16 cellular contexts compared by ENCODE assay signal in genomic region chr19:18130523-18131242, GRCh38. TPM values are rescaled to one million over a fixed set of nuclear protein-coding genes. Genes with fewer than 3 reads are reported as not detected.
A peak's percentile ranks its signal among the peaks of the same experiment; 100 is the strongest.
DNase-seq lines count a peak whose midpoint lies in the region; ATAC-seq, FAIRE-seq and TF ChIP-seq lines count a peak whose summit lies in the region.
"Had no signal": no experiment of that assay in that cellular context is flagged by ENCODE, and none has a peak within 500 bp of the region (broad histone marks: within the 10 kb centered on the region; RNA-seq: fewer than 3 reads in every experiment).

No MANE protein-coding gene starts in this region.

- peak overlapping the region in 1 of 2 experiments; percentile 83; a peak in 2 of 4 replicates for H3K9ac ChIP-seq in K562 (ENCODE audit: insufficient read depth in 1 of 2, low read depth in 2 of 2, low read length in 2 of 2)
- H3K9ac ChIP-seq in neuronal stem cell (ENCODE audit: low read depth, low read length, poor library complexity): no peak overlapping the region
- H3K9ac ChIP-seq: BLaER1 had no signal

- no peak overlapping the region for H3K4ac ChIP-seq in neuronal stem cell (ENCODE audit: low read length)

- no peak overlapping the region for H3K27ac ChIP-seq in A549
- H3K27ac ChIP-seq in K562 (ENCODE audit: extremely low read depth, low read depth, low read length): no peak overlapping the region
- no peak overlapping the region for H3K27ac ChIP-seq in neuronal stem cell (replicated peaks; ENCODE audit: low read length)
- H3K27ac ChIP-seq in GM23338 (ENCODE audit: low read depth): no peak overlapping the region
- H3K27ac ChIP-seq: 22Rv1, BLaER1 had no signal

- in situ Hi-C loops in K562 (cut with MboI): no loop called here

- H3K27ac Mint-ChIP-seq in GM23338: no peak overlapping the region

- no peak for TF ChIP-seq EP300 in A549 (IDR thresholded peaks at IDR 0.05)
- TF ChIP-seq EP300 in K562 (IDR thresholded peaks at IDR 0.05; ENCODE audit: low read length): no peak

- H3K27me3 Mint-ChIP-seq in GM23338 (ENCODE audit: insufficient read depth, low read depth, poor library complexity): peaks cover 6% of the 10 kb centered on the region
- H3K27me3 Mint-ChIP-seq: CD4-positive, CD25-positive, alpha-beta regulatory T cell had no signal

- H4K20me1 ChIP-seq in K562 (replicated peaks; ENCODE audit: control insufficient read depth, insufficient read depth, low read length) (0 out of 2 replicates have a peak, but pooled peaks cover 4% of the 10 kb centered on the region), GM23338 (replicated peaks; ENCODE audit: insufficient read depth) (peaks cover 11% of the 10 kb centered on the region; the same call in 1 of the 2 replicates)

- peak; percentile 49 for DNase-seq in DMS53 (lab: John Stamatoyannopoulos, UW)
- DNase-seq in DMS53 treated with DMSO at 0.1 percent for 48 hours (lab: John Stamatoyannopoulos, UW; ENCODE audit: unreplicated experiment): no peak
- no peak for DNase-seq in A549 (ENCODE audit: low read depth in 1 of 2, low spot score in 1 of 2)
- DNase-seq in K562 (ENCODE audit: extremely low read depth in 1 of 4, low spot score in 3 of 4): no peak
- DNase-seq in neuronal stem cell (ENCODE audit: low spot score): no peak
- no peak for DNase-seq in GM23338 (ENCODE audit: low spot score)
- no peak for DNase-seq in HuH-7 (ENCODE audit: low spot score)
- DNase-seq: AML-193; CD4-positive, CD25-positive, alpha-beta regulatory T cell; DND-41; GDM1; H7 had no signal

- H3K9me3 Mint-ChIP-seq in GM23338: peaks cover 3% of the 10 kb centered on the region; the same call in 1 of the 3 replicates
- H3K9me3 Mint-ChIP-seq: CD4-positive, CD25-positive, alpha-beta regulatory T cell had no signal

- H2BK12ac ChIP-seq in neuronal stem cell (ENCODE audit: low read length): no peak overlapping the region

- POLR2A ChIA-PET in A549 (lab: Yijun Ruan, JAX) (no interaction called here), K562 (lab: Yijun Ruan, JAX) (no interaction called here)

- no peak overlapping the region for H3K4me2 ChIP-seq in A549
- H3K4me2 ChIP-seq in K562 (ENCODE audit: insufficient read depth, low read length): no peak overlapping the region
- no peak overlapping the region for H3K4me2 ChIP-seq in neuronal stem cell (ENCODE audit: insufficient read depth, low read length, poor library complexity, severe bottlenecking)
- H3K4me2 ChIP-seq in GM23338: no peak overlapping the region
- H3K4me2 ChIP-seq: BLaER1 had no signal

- H3K4me1 ChIP-seq in A549 (0 out of 3 replicates have a peak, but pooled peaks cover 1% of the 10 kb centered on the region), K562 (replicated peaks in 1 of 2; ENCODE audit: control insufficient read depth in 2 of 2, insufficient read depth in 2 of 2, low read length in 2 of 2) (peaks cover 0 to 7% of the 10 kb centered on the region in 2 experiments; a peak in 2 of 5 replicates), neuronal stem cell (ENCODE audit: control insufficient read depth in 2 of 2, insufficient read depth in 1 of 2, low read depth in 1 of 2, low read length in 2 of 2) (no peaks in the 10 kb centered on the region), GM23338 (ENCODE audit: insufficient read depth) (no peaks in the 10 kb centered on the region)
- H3K4me1 ChIP-seq: BLaER1 had no signal

- H2AK5ac ChIP-seq in neuronal stem cell (ENCODE audit: low read depth, low read length): no peak overlapping the region

- TF ChIP-seq CTCF in A549 (IDR thresholded peaks at IDR 0.05): no peak
- TF ChIP-seq CTCF in K562 (IDR thresholded peaks at IDR 0.05 in 2 of 3, conservative IDR thresholded peaks at IDR 0.05 in 1 of 3; ENCODE audit: insufficient read depth in 2 of 3, low read depth in 1 of 3, low read length in 3 of 3): no peak
- no peak for TF ChIP-seq CTCF in GM23338 (conservative IDR thresholded peaks at IDR 0.05; ENCODE audit: low read depth in 2 of 2)

- no peaks in the 10 kb centered on the region for H3K9me2 ChIP-seq in GM23338 (ENCODE audit: insufficient read depth)

- H3K79me2 ChIP-seq in K562 (ENCODE audit: control insufficient read depth, insufficient read depth, low read length) (no peaks in the 10 kb centered on the region), GM23338 (replicated peaks; ENCODE audit: insufficient read depth) (no peaks in the 10 kb centered on the region)

- no peaks in the 10 kb centered on the region for H3K79me1 ChIP-seq in neuronal stem cell (ENCODE audit: low read depth, low read length)

- H3K4me3 Mint-ChIP-seq in GM23338: no peak overlapping the region
- H3K4me3 Mint-ChIP-seq: CD4-positive, CD25-positive, alpha-beta regulatory T cell had no signal

- no peaks in the 10 kb centered on the region for H3F3A ChIP-seq in GM23338 (replicated peaks; ENCODE audit: low read depth)

- no peak overlapping the region for H3K18ac ChIP-seq in neuronal stem cell (ENCODE audit: low read length)

- H3K4me1 Mint-ChIP-seq in GM23338: no peaks in the 10 kb centered on the region
- H3K4me1 Mint-ChIP-seq: CD4-positive, CD25-positive, alpha-beta regulatory T cell had no signal

- no peak overlapping the region for H4K91ac ChIP-seq in neuronal stem cell (ENCODE audit: low read depth, low read length, poor library complexity)

- H2AFZ ChIP-seq in K562 (ENCODE audit: low read depth, low read length) (no peak overlapping the region), neuronal stem cell (ENCODE audit: low read length) (no peak overlapping the region), GM23338 (no peak overlapping the region)

- H3K23ac ChIP-seq in neuronal stem cell (ENCODE audit: low read depth, low read length, poor library complexity): peak overlapping the region; percentile 80

- no peak for TF ChIP-seq RAD21 in A549 (conservative IDR thresholded peaks at IDR 0.05 in 1 of 2, IDR thresholded peaks at IDR 0.05 in 1 of 2)
- TF ChIP-seq RAD21 in K562 (CRISPR knock-in tag; conservative IDR thresholded peaks at IDR 0.05 in 1 of 2, IDR thresholded peaks at IDR 0.05 in 1 of 2): no peak

- BruUV-seq in K562 (replicated peaks; lab: Mats Ljungman, UMichigan): no TSS peak

- H2BK120ac ChIP-seq in neuronal stem cell (ENCODE audit: low read depth, low read length): no peak overlapping the region

- ATAC-seq in A549 (no peak), K562 (no peak), GM23338 (no peak), GM18858 (IDR thresholded peaks at IDR 0.05; ENCODE audit: unreplicated experiment) (no peak)

- no peak for TF ChIP-seq POLR2A in A549 (IDR thresholded peaks at IDR 0.05; ENCODE audit: low read length)
- TF ChIP-seq POLR2A in K562 (conservative IDR thresholded peaks at IDR 0.05): no peak

- H3K9me3 ChIP-seq in A549: no peaks in the 10 kb centered on the region
- no peaks in the 10 kb centered on the region for H3K9me3 ChIP-seq in K562 (replicated peaks; ENCODE audit: control insufficient read depth, insufficient read depth, low read depth, low read length)
- H3K9me3 ChIP-seq in neuronal stem cell (replicated peaks in 1 of 2; ENCODE audit: control insufficient read depth in 2 of 2, insufficient read depth in 1 of 2, low read depth in 1 of 2, low read length in 2 of 2): peaks cover 0 to 2% of the 10 kb centered on the region in 2 donors
- H3K9me3 ChIP-seq: BLaER1 had no signal

- no peak overlapping the region for H3K4me3 ChIP-seq in A549
- no peak overlapping the region for H3K4me3 ChIP-seq in K562
- H3K4me3 ChIP-seq in neuronal stem cell (ENCODE audit: low read length in 2 of 2): peak overlapping the region in 1 of 2 donors; percentile 14
- no peak overlapping the region for H3K4me3 ChIP-seq in GM23338
- H3K4me3 ChIP-seq: BLaER1 had no signal

- no peak for FAIRE-seq in A549 (lab: Jason Lieb, UNC)
- no peak for FAIRE-seq in K562 (lab: Jason Lieb, UNC)
- FAIRE-seq: GM12892 had no signal

- no peak overlapping the region for H4K8ac ChIP-seq in neuronal stem cell (ENCODE audit: low read depth, low read length)

- no peaks in the 10 kb centered on the region for H3K9me1 ChIP-seq in K562 (ENCODE audit: control insufficient read depth, insufficient read depth, low read length)

- 90% methylated on average over 20 of the region's 21 CpGs for WGBS in A549 (ENCODE audit: missing lambda C conversion rate)
- WGBS in K562 (ENCODE audit: insufficient coverage, low coverage, missing lambda C conversion rate): 92% methylated on average over 21 of the region's 21 CpGs
- WGBS in neuronal stem cell (ENCODE audit: extremely low coverage in 2 of 2, insufficient read length in 2 of 2, insufficient replicate concordance in 1 of 2), 2 donors: no CpG with 5 or more reads among the region's 21 CpGs

- H3K36me3 ChIP-seq in K562 (ENCODE audit: control insufficient read depth, insufficient read depth, low read length): peaks cover 43% of the 10 kb centered on the region; the same call in 2 of the 3 replicates
- peaks cover 34 to 77% of the 10 kb centered on the region in 2 donors for H3K36me3 ChIP-seq in neuronal stem cell (replicated peaks in 1 of 2; ENCODE audit: control insufficient read depth in 2 of 2, insufficient read depth in 2 of 2, low read length in 2 of 2)
- H3K36me3 ChIP-seq in GM23338 (ENCODE audit: insufficient read depth): no peaks in the 10 kb centered on the region; the same call in 1 of the 2 replicates

- H3K27me3 ChIP-seq in K562 (ENCODE audit: control insufficient read depth in 2 of 2, insufficient read depth in 2 of 2, low read length in 2 of 2) (no peaks in the 10 kb centered on the region), neuronal stem cell (ENCODE audit: control insufficient read depth in 3 of 3, insufficient read depth in 3 of 3, low read depth in 1 of 3, low read length in 3 of 3) (no peaks in the 10 kb centered on the region), GM23338 (ENCODE audit: insufficient read depth) (no peaks in the 10 kb centered on the region)
- H3K27me3 ChIP-seq: BLaER1 had no signal

- intact Hi-C loops in K562 (cut with micrococcal nuclease): no loop called here

- peaks cover 25% of the 10 kb centered on the region for H3K36me3 Mint-ChIP-seq in GM23338 (ENCODE audit: low read depth)

- H2BK15ac ChIP-seq in neuronal stem cell (ENCODE audit: low read length): no peak overlapping the region

- CTCF ChIA-PET in A549 (lab: Yijun Ruan, JAX) (interaction anchor here (1.3 to 1.8 kb wide), 2 partner anchors 8 to 21 kb away, joined by 3 to 6 read pairs; partner anchors contain the start of gene PIK3R2), K562 (lab: Yijun Ruan, JAX; ENCODE audit: low intra/inter-chr PET ratio) (no interaction called here)

- H2BK5ac ChIP-seq in neuronal stem cell (ENCODE audit: low read length): no peak overlapping the region

- H3K14ac ChIP-seq in neuronal stem cell (ENCODE audit: low read length): no peak overlapping the region

RNA-seq across cellular contexts. Expression of gene PIK3R2, which starts 22.3 kb away (rescaled TPM):
- polyA plus RNA-seq in A549 (2011; rRNA removed): 5.3 and 6.7 TPM in 2 replicates
- 8.3 and 12.6 TPM in 2 replicates for polyA plus RNA-seq in A549 (2012; cell fraction: cytosol; rRNA removed)
- 13.9 and 20.4 TPM in 2 replicates for polyA plus RNA-seq in A549 (2012; cell fraction: nucleus; rRNA removed)
- 8.3 to 12.4 TPM (median 9.3 TPM) in 3 replicates for polyA plus RNA-seq in A549 (2017; fragmentation: RNase III; extraction: RNeasy Plus Mini Kit Qiagen cat#74134 plus additional on column Dnase treatment)
- 4.8 and 7.7 TPM in 2 replicates for polyA minus RNA-seq in A549 (2011; rRNA and poly(A)+ RNA removed)
- 17.4 and 45.8 TPM in 2 replicates for total RNA-seq in K562 (2011; cell fraction: chromatin; rRNA removed; ENCODE audit: low replicate concordance)
- 15.9 and 22.2 TPM in 2 replicates for total RNA-seq in K562 (2011; cell fraction: nucleolus; rRNA removed)
- total RNA-seq in K562 (2011; cell fraction: nucleoplasm; rRNA removed): 10.8 and 13.3 TPM in 2 replicates
- 10.8 and 15.3 TPM in 2 replicates for total RNA-seq in K562 (2014; rRNA removed)
- 3.3 and 4.7 TPM in 2 replicates for total RNA-seq in K562 (2014; rRNA removed; fragmentation: Illumina TruSeq; extraction: Trizol)
- total RNA-seq in K562 (2015; rRNA removed; fragmentation: Illumina TruSeq; extraction: Trizol): 6.6 and 6.8 TPM in 2 replicates
- 37.9 and 41.2 TPM in 2 replicates for total RNA-seq in K562 (2021)
- polyA plus RNA-seq in K562 (2011; rRNA removed): 5.3 and 7.8 TPM in 2 replicates
- polyA plus RNA-seq in K562 (2011; cell fraction: cytosol; rRNA removed): 5.8 and 9.6 TPM in 2 replicates
- 15.7 and 21.7 TPM in 2 replicates for polyA plus RNA-seq in K562 (2011; cell fraction: nucleus; rRNA removed)
- polyA plus RNA-seq in K562 (2012): 16.2 and 18.1 TPM in 2 replicates
- 1.5 and 1.6 TPM in 2 replicates for polyA plus RNA-seq in K562 (2014; fragmentation: Illumina TruSeq; extraction: Trizol)
- polyA plus RNA-seq in K562 (2014; fragmentation: Nextera tagmentation; extraction: Ambion mirVana): under 1 TPM; 0.39 to 0.65 TPM
- 6.1 and 14.0 TPM in 2 replicates for polyA plus RNA-seq in K562 (2014; rRNA removed)
- polyA minus RNA-seq in K562 (2011; rRNA and poly(A)+ RNA removed): 4.9 and 5.2 TPM in 2 replicates
- polyA minus RNA-seq in K562 (2011; cell fraction: cytosol; rRNA and poly(A)+ RNA removed): 19.0 and 26.3 TPM in 2 replicates
- 5.9 and 12.0 TPM in 2 replicates for polyA minus RNA-seq in K562 (2011; cell fraction: nucleus; rRNA and poly(A)+ RNA removed)
- polyA plus RNA-seq in neuronal stem cell (2013, experiment 1 of 2): 52.3 TPM
- 51.8 TPM for polyA plus RNA-seq in neuronal stem cell (2013, experiment 2 of 2)
- 37.1 and 66.6 TPM in 2 replicates for total RNA-seq in GM23338 (2014; rRNA removed; shearing (Covaris generic))
- polyA plus RNA-seq in GM23338 (2016; fragmentation: Nextera tagmentation; extraction: Ambion mirVana): 8.5 and 9.8 TPM in 2 replicates

RNA-seq across cellular contexts. Expression of gene MAST3, which starts 33.1 kb away (rescaled TPM):
- 1.3 and 1.9 TPM in 2 replicates for polyA plus RNA-seq in A549 (2011; rRNA removed)
- polyA plus RNA-seq in A549 (2012; cell fraction: cytosol; rRNA removed): 1.7 and 2.2 TPM in 2 replicates
- 6.2 TPM in 2 replicates for polyA plus RNA-seq in A549 (2012; cell fraction: nucleus; rRNA removed)
- polyA plus RNA-seq in A549 (2017; fragmentation: RNase III; extraction: RNeasy Plus Mini Kit Qiagen cat#74134 plus additional on column Dnase treatment): 2.0 to 2.5 TPM (median 2.0 TPM) in 3 replicates
- 3.4 and 3.5 TPM in 2 replicates for polyA minus RNA-seq in A549 (2011; rRNA and poly(A)+ RNA removed)
- 13.6 and 45.1 TPM in 2 replicates for total RNA-seq in K562 (2011; cell fraction: chromatin; rRNA removed; ENCODE audit: low replicate concordance)
- 19.7 and 22.0 TPM in 2 replicates for total RNA-seq in K562 (2011; cell fraction: nucleolus; rRNA removed)
- 15.4 and 16.2 TPM in 2 replicates for total RNA-seq in K562 (2011; cell fraction: nucleoplasm; rRNA removed)
- total RNA-seq in K562 (2014; rRNA removed): 2.4 and 3.4 TPM in 2 replicates
- total RNA-seq in K562 (2014; rRNA removed; fragmentation: Illumina TruSeq; extraction: Trizol): 0.99 and 1.3 TPM in 2 replicates
- 1.7 and 2.0 TPM in 2 replicates for total RNA-seq in K562 (2015; rRNA removed; fragmentation: Illumina TruSeq; extraction: Trizol)
- 9.9 and 11.8 TPM in 2 replicates for total RNA-seq in K562 (2021)
- polyA plus RNA-seq in K562 (2011; rRNA removed): 1.5 and 2.9 TPM in 2 replicates
- polyA plus RNA-seq in K562 (2011; cell fraction: cytosol; rRNA removed): 1.7 and 2.2 TPM in 2 replicates
- polyA plus RNA-seq in K562 (2011; cell fraction: nucleus; rRNA removed): 8.8 and 12.1 TPM in 2 replicates
- polyA plus RNA-seq in K562 (2012): 4.2 and 5.1 TPM in 2 replicates
- 3.4 and 4.2 TPM in 2 replicates for polyA plus RNA-seq in K562 (2014; fragmentation: Illumina TruSeq; extraction: Trizol)
- 1 to 10 TPM in 1 of 2 experiments, under 1 TPM in 1; 0.94 to 2.5 TPM for polyA plus RNA-seq in K562 (2014; fragmentation: Nextera tagmentation; extraction: Ambion mirVana)
- 3.4 and 3.7 TPM in 2 replicates for polyA plus RNA-seq in K562 (2014; rRNA removed)
- polyA minus RNA-seq in K562 (2011; rRNA and poly(A)+ RNA removed): 2.1 and 2.3 TPM in 2 replicates
- polyA minus RNA-seq in K562 (2011; cell fraction: cytosol; rRNA and poly(A)+ RNA removed): 5.7 and 6.8 TPM in 2 replicates
- 6.5 and 6.8 TPM in 2 replicates for polyA minus RNA-seq in K562 (2011; cell fraction: nucleus; rRNA and poly(A)+ RNA removed)
- polyA plus RNA-seq in neuronal stem cell (2013, experiment 1 of 2): 3.8 TPM
- 4.1 TPM for polyA plus RNA-seq in neuronal stem cell (2013, experiment 2 of 2)
- 8.8 and 9.9 TPM in 2 replicates for total RNA-seq in GM23338 (2014; rRNA removed; shearing (Covaris generic))
- 5.6 and 6.3 TPM in 2 replicates for polyA plus RNA-seq in GM23338 (2016; fragmentation: Nextera tagmentation; extraction: Ambion mirVana)

RNA-seq across cellular contexts. Expression of gene IFI30, which starts 42.9 kb away (rescaled TPM):
- polyA plus RNA-seq in A549 (2011; rRNA removed): 11.2 and 12.3 TPM in 2 replicates
- polyA plus RNA-seq in A549 (2012; cell fraction: cytosol; rRNA removed): 18.6 and 19.4 TPM in 2 replicates
- 25.4 and 27.4 TPM in 2 replicates for polyA plus RNA-seq in A549 (2012; cell fraction: nucleus; rRNA removed)
- polyA plus RNA-seq in A549 (2017; fragmentation: RNase III; extraction: RNeasy Plus Mini Kit Qiagen cat#74134 plus additional on column Dnase treatment): 13.5 to 19.8 TPM (median 16.8 TPM) in 3 replicates
- polyA minus RNA-seq in A549 (2011; rRNA and poly(A)+ RNA removed): 11.9 and 12.8 TPM in 2 replicates
- 38.5 and 88.6 TPM in 2 replicates for total RNA-seq in K562 (2011; cell fraction: chromatin; rRNA removed; ENCODE audit: low replicate concordance)
- 187 and 195 TPM in 2 replicates for total RNA-seq in K562 (2011; cell fraction: nucleolus; rRNA removed)
- 104 and 132 TPM in 2 replicates for total RNA-seq in K562 (2011; cell fraction: nucleoplasm; rRNA removed)
- total RNA-seq in K562 (2014; rRNA removed): 109 and 168 TPM in 2 replicates
- 56.6 and 63.7 TPM in 2 replicates for total RNA-seq in K562 (2014; rRNA removed; fragmentation: Illumina TruSeq; extraction: Trizol)
- 74.3 and 78.9 TPM in 2 replicates for total RNA-seq in K562 (2015; rRNA removed; fragmentation: Illumina TruSeq; extraction: Trizol)
- 103 and 119 TPM in 2 replicates for total RNA-seq in K562 (2021)
- polyA plus RNA-seq in K562 (2011; rRNA removed): 68.3 and 111 TPM in 2 replicates
- polyA plus RNA-seq in K562 (2011; cell fraction: cytosol; rRNA removed): 119 and 287 TPM in 2 replicates
- 39.3 and 70.8 TPM in 2 replicates for polyA plus RNA-seq in K562 (2011; cell fraction: nucleus; rRNA removed)
- 58.1 and 113 TPM in 2 replicates for polyA plus RNA-seq in K562 (2012)
- polyA plus RNA-seq in K562 (2014; fragmentation: Illumina TruSeq; extraction: Trizol): 108 and 148 TPM in 2 replicates
- 100 to 1,000 TPM; 343 to 430 TPM for polyA plus RNA-seq in K562 (2014; fragmentation: Nextera tagmentation; extraction: Ambion mirVana)
- 129 and 166 TPM in 2 replicates for polyA plus RNA-seq in K562 (2014; rRNA removed)
- polyA minus RNA-seq in K562 (2011; rRNA and poly(A)+ RNA removed): 52.6 and 94.8 TPM in 2 replicates
- 53.2 and 63.4 TPM in 2 replicates for polyA minus RNA-seq in K562 (2011; cell fraction: cytosol; rRNA and poly(A)+ RNA removed)
- 10.0 and 11.3 TPM in 2 replicates for polyA minus RNA-seq in K562 (2011; cell fraction: nucleus; rRNA and poly(A)+ RNA removed)
- 0.79 TPM for polyA plus RNA-seq in neuronal stem cell (2013, experiment 1 of 2)
- polyA plus RNA-seq in neuronal stem cell (2013, experiment 2 of 2): 0.73 TPM
- total RNA-seq in GM23338 (2014; rRNA removed; shearing (Covaris generic)): 17.1 and 27.4 TPM in 2 replicates
- 31.9 and 34.4 TPM in 2 replicates for polyA plus RNA-seq in GM23338 (2016; fragmentation: Nextera tagmentation; extraction: Ambion mirVana)

RNA-seq across cellular contexts. Expression of gene IL12RB1, which starts 43.9 kb away (rescaled TPM):
- not detected in 2 replicates for polyA plus RNA-seq in A549 (2011; rRNA removed)
- not detected in 2 replicates for polyA plus RNA-seq in A549 (2012; cell fraction: cytosol; rRNA removed)
- not detected in 2 replicates for polyA plus RNA-seq in A549 (2012; cell fraction: nucleus; rRNA removed)
- polyA plus RNA-seq in A549 (2017; fragmentation: RNase III; extraction: RNeasy Plus Mini Kit Qiagen cat#74134 plus additional on column Dnase treatment): not detected in 3 replicates
- polyA minus RNA-seq in A549 (2011; rRNA and poly(A)+ RNA removed): not detected in 2 replicates
- not detected in 2 replicates for total RNA-seq in K562 (2011; cell fraction: chromatin; rRNA removed; ENCODE audit: low replicate concordance)
- total RNA-seq in K562 (2011; cell fraction: nucleolus; rRNA removed): not detected in 2 replicates
- not detected in 2 replicates for total RNA-seq in K562 (2011; cell fraction: nucleoplasm; rRNA removed)
- not detected in 2 replicates for total RNA-seq in K562 (2014; rRNA removed)
- not detected in 2 replicates for total RNA-seq in K562 (2014; rRNA removed; fragmentation: Illumina TruSeq; extraction: Trizol)
- total RNA-seq in K562 (2015; rRNA removed; fragmentation: Illumina TruSeq; extraction: Trizol): not detected in 2 replicates
- total RNA-seq in K562 (2021): 0.07 and 0.09 TPM in 2 replicates
- polyA plus RNA-seq in K562 (2011; rRNA removed): 0.07 TPM in 1 of 2 replicates, not detected in the other
- 0.30 TPM in 1 of 2 replicates, not detected in the other for polyA plus RNA-seq in K562 (2011; cell fraction: cytosol; rRNA removed)
- 0.09 TPM in 1 of 2 replicates, not detected in the other for polyA plus RNA-seq in K562 (2011; cell fraction: nucleus; rRNA removed)
- polyA plus RNA-seq in K562 (2012): 0.09 and 0.10 TPM in 2 replicates
- polyA plus RNA-seq in K562 (2014; fragmentation: Illumina TruSeq; extraction: Trizol): not detected in 2 replicates
- under 1 TPM in 1 of 2 experiments, not detected in 1; 0.04 TPM for polyA plus RNA-seq in K562 (2014; fragmentation: Nextera tagmentation; extraction: Ambion mirVana)
- polyA plus RNA-seq in K562 (2014; rRNA removed): 0.05 TPM in 1 of 2 replicates, not detected in the other
- polyA minus RNA-seq in K562 (2011; rRNA and poly(A)+ RNA removed): not detected in 2 replicates
- polyA minus RNA-seq in K562 (2011; cell fraction: cytosol; rRNA and poly(A)+ RNA removed): not detected in 2 replicates
- polyA minus RNA-seq in K562 (2011; cell fraction: nucleus; rRNA and poly(A)+ RNA removed): not detected in 2 replicates
- not detected for polyA plus RNA-seq in neuronal stem cell (2013, experiment 1 of 2)
- not detected for polyA plus RNA-seq in neuronal stem cell (2013, experiment 2 of 2)
- total RNA-seq in GM23338 (2014; rRNA removed; shearing (Covaris generic)): not detected in 2 replicates
- not detected in 2 replicates for polyA plus RNA-seq in GM23338 (2016; fragmentation: Nextera tagmentation; extraction: Ambion mirVana)
- total RNA-seq: H7 had no signal
